12 cellular contexts compared by ENCODE assay signal in genomic region chr10:112588225-112588990, GRCh38.
"Had no signal": no experiment of that assay in that cellular context is flagged by ENCODE, and none has a peak within 500 bp of the region (broad histone marks: within the 10 kb centered on the region; RNA-seq: fewer than 3 reads in every experiment).

No MANE protein-coding gene starts in this region.

- H3K27ac ChIP-seq: sigmoid colon, spleen had no signal

- H3K4me3 ChIP-seq: sigmoid colon, spleen had no signal

- ATAC-seq: activated CD4-positive, alpha-beta T cell treated with anti-CD3 and anti-CD28 coated beads for 36 hours; activated naive CD4-positive, alpha-beta T cell treated with anti-CD3 and anti-CD28 coated beads, Interleukin-2, amount 50 U/mL, for 72 hours; left cardiac atrium; stimulated activated naive B cell treated with anti-CD40 and anti-IgM and Interleukin-4, amounts not matched to agents 10 μg/mL and 1 μg/mL and 100 μg/mL, for 72 hours; WTC11 had no signal

- H3K9me3 ChIP-seq: sigmoid colon, spleen had no signal

- H3K36me3 ChIP-seq: sigmoid colon had no signal

- DNase-seq: activated CD4-positive, alpha-beta T cell treated with anti-CD3 and anti-CD28 coated beads for 36 hours; activated CD4-positive, alpha-beta T cell treated with anti-CD3 and anti-CD28 coated beads, Interleukin-2, amount 50 U/mL, for 48 hours; activated gamma-delta T cell treated with Interleukin-2 at 50 U/mL for 16 hours; left cardiac atrium; nucleus accumbens; posterior cingulate gyrus; sigmoid colon; spleen; stimulated activated naive B cell treated with anti-CD40 and anti-IgM and Interleukin-4, amounts not matched to agents 10 μg/mL and 1 μg/mL and 100 μg/mL, for 72 hours; T-helper 2 cell had no signal

- H3K27me3 ChIP-seq: sigmoid colon, spleen had no signal
